Comparison of ENCODE assay signal across 12 cellular contexts in the genomic region with DNA sequence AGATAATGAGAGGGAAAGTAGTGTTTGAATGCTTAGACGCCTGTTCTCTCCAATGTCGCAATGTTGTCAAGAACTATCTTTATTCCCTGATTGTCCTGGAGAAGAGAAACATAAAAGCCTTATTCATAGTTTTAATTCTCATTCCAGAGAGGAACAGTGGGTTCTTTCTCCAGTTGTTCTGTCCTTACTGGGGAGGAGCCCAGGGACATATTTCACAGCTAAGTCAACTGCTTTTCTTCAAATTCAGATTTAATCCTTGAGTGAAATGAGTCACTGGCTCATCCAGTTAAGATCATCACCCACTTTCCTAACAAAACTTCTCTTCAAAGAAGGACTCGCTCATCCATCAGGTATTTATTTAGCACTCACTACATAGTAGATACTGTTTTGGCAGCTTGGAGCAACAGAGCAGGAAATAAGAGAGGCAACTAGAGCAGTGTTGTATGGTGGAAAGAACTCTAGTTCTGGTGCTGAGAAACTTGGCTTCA.
DNase-seq lines count a peak whose midpoint lies in the region; ATAC-seq, FAIRE-seq and TF ChIP-seq lines count a peak whose summit lies in the region.
"Had no signal": no experiment of that assay in that cellular context is flagged by ENCODE, and none has a peak within 500 bp of the region (broad histone marks: within the 10 kb centered on the region; RNA-seq: fewer than 3 reads in every experiment).

No MANE protein-coding gene starts in this region.

- H3K4me1 ChIP-seq in small intestine (ENCODE audit: control insufficient read depth in 2 of 2, insufficient read depth in 1 of 2, low read depth in 1 of 2, low read length in 1 of 2): no peaks in the 10 kb centered on the region

- H3K9me3 ChIP-seq in small intestine (ENCODE audit: control insufficient read depth, low read depth): no peaks in the 10 kb centered on the region

- WGBS in small intestine, 3 donors: 75 to 89% (median 76%) methylated on average over 3 of the region's 3 CpGs

- ATAC-seq in GM18870 (IDR thresholded peaks at IDR 0.05; ENCODE audit: unreplicated experiment): no peak
- ATAC-seq: naive thymus-derived CD8-positive, alpha-beta T cell had no signal

- FAIRE-seq in bronchial epithelial cell (lab: Jason Lieb, UNC): no peak
- FAIRE-seq in small intestine (lab: Jason Lieb, UNC): no peak
- FAIRE-seq: G401.6 had no signal

- no peak overlapping the region for H3K4me3 ChIP-seq in bronchial epithelial cell (ENCODE audit: low read depth, low read length)
- H3K4me3 ChIP-seq in small intestine (ENCODE audit: low read depth in 1 of 2, low read length in 2 of 2): no peak overlapping the region

- no peak for TF ChIP-seq CTCF in bronchial epithelial cell (IDR thresholded peaks at IDR 0.05; ENCODE audit: insufficient read depth, low read length, severe bottlenecking)

- H3K27me3 ChIP-seq in bronchial epithelial cell (ENCODE audit: control insufficient read depth, insufficient read depth, low read length) (no peaks in the 10 kb centered on the region), small intestine (ENCODE audit: control insufficient read depth in 2 of 2, insufficient read depth in 2 of 2, low read length in 2 of 2) (no peaks in the 10 kb centered on the region)

- DNase-seq in HS-27A (ENCODE audit: low read depth) (peak; percentile 91), bronchial epithelial cell (ENCODE audit: low read depth) (peak; percentile 78), iris pigment epithelial cell (ENCODE audit: low read depth) (peak; percentile 94), stromal cell of bone marrow (ENCODE audit: low read depth) (peak; percentile 84), NCI-H446 treated with DMSO at 0.1 percent for 48 hours (lab: John Stamatoyannopoulos, UW) (no peak), small intestine (no peak)
- no peak for DNase-seq in activated CD8-positive, alpha-beta memory T cell treated with anti-CD3 and anti-CD28 coated beads for 24 hours
- DNase-seq: naive thymus-derived CD8-positive, alpha-beta T cell; NCI-H2029 treated with DMSO at 0.1 percent for 48 hours; T-helper 2 cell had no signal

- no peaks in the 10 kb centered on the region for H3K36me3 ChIP-seq in bronchial epithelial cell (ENCODE audit: control insufficient read depth, insufficient read depth, low read length)
- no peaks in the 10 kb centered on the region for H3K36me3 ChIP-seq in small intestine (ENCODE audit: control insufficient read depth in 2 of 2, insufficient read depth in 2 of 2, low read length in 2 of 2)

- H3K27ac ChIP-seq in small intestine (ENCODE audit: low read depth in 1 of 2, low read length in 1 of 2): no peak overlapping the region

Comparison
In these comparisons a context has a peak if more than half of its experiments do, and no peak if none do; other contexts are left out.
1. DNase-seq: peak in HS-27A (single experiment), bronchial epithelial cell (single experiment), iris pigment epithelial cell (single experiment) and stromal cell of bone marrow (single experiment); none in NCI-H446 treated with DMSO at 0.1 percent for 48 hours (single experiment), small intestine (single experiment) and activated CD8-positive, alpha-beta memory T cell treated with anti-CD3 and anti-CD28 coated beads for 24 hours (single experiment).